Comparison of ENCODE assay signal across 8 cellular contexts in genomic region chr19:13034636-13035035, GRCh38. TPM values are rescaled to one million over a fixed set of nuclear protein-coding genes. Genes with fewer than 3 reads are reported as not detected.
DNase-seq lines count a peak whose midpoint lies in the region; ATAC-seq, FAIRE-seq and TF ChIP-seq lines count a peak whose summit lies in the region.

No MANE protein-coding gene starts in this region.

- H4K91ac ChIP-seq in mesenchymal stem cell (ENCODE audit: low read length) = no peak overlapping the region

- H3K27ac ChIP-seq in mammary epithelial cell (ENCODE audit: insufficient read depth, low read depth, low read length) = peak overlapping the region; percentile 97
- no peak overlapping the region for H3K27ac ChIP-seq in mesenchymal stem cell (ENCODE audit: low read length, poor library complexity, severe bottlenecking)
- H3K27ac ChIP-seq in temporal lobe (ENCODE audit: low read depth, low read length) = peak overlapping the region; percentile 100
- no peak overlapping the region for H3K27ac ChIP-seq in effector memory CD4-positive, alpha-beta T cell (ENCODE audit: insufficient read depth, low read length, poor library complexity, severe bottlenecking)

- H2AK5ac ChIP-seq in mesenchymal stem cell (ENCODE audit: low read length, severe bottlenecking) = no peak overlapping the region

- H3K18ac ChIP-seq in mesenchymal stem cell (ENCODE audit: low read depth in 1 of 2, low read length in 2 of 2) = no peak overlapping the region

- no peak overlapping the region for H3K14ac ChIP-seq in mesenchymal stem cell (ENCODE audit: low read length in 2 of 2)

- CTCF ChIA-PET in mammary epithelial cell (lab: Charles Lee; ENCODE audit: low non-redundant PET) = no interaction called here

- H4K8ac ChIP-seq in mesenchymal stem cell (ENCODE audit: low read length) = no peak overlapping the region

- dilution Hi-C loops in mammary epithelial cell (cut with HindIII; ENCODE audit: low sequenced_read_pairs) = no loop called here

- no peak overlapping the region for H2BK5ac ChIP-seq in mesenchymal stem cell (ENCODE audit: low read depth, low read length, poor library complexity, severe bottlenecking)

- no peak overlapping the region for H2BK12ac ChIP-seq in mesenchymal stem cell (ENCODE audit: low read length in 2 of 2)

- no peak overlapping the region for H3K4me3 ChIP-seq in mammary epithelial cell (replicated peaks in 1 of 3; ENCODE audit: insufficient read depth in 1 of 3, low read depth in 2 of 3, low read length in 3 of 3)
- H3K4me3 ChIP-seq in mesenchymal stem cell (ENCODE audit: insufficient read depth in 1 of 2, low read depth in 1 of 2, low read length in 2 of 2) = peak overlapping the region in 1 of 2 experiments; percentile 7
- H3K4me3 ChIP-seq in effector memory CD4-positive, alpha-beta T cell (ENCODE audit: insufficient read depth, low read depth, low read length, poor library complexity, severe bottlenecking) = no peak overlapping the region

- no peak overlapping the region for H3K4ac ChIP-seq in mesenchymal stem cell (ENCODE audit: low read depth in 1 of 2, low read length in 2 of 2)

- H2AFZ ChIP-seq in mammary epithelial cell (ENCODE audit: low read depth, low read length) = no peak overlapping the region
- no peak overlapping the region for H2AFZ ChIP-seq in mesenchymal stem cell (ENCODE audit: low read depth, low read length)

- H2BK120ac ChIP-seq in mesenchymal stem cell (ENCODE audit: low read depth, low read length) = no peak overlapping the region

- H3K27me3 ChIP-seq in mammary epithelial cell (ENCODE audit: insufficient read depth, low read length) (no peaks in the 10 kb centered on the region), mesenchymal stem cell (ENCODE audit: control insufficient read depth in 1 of 2, insufficient read depth in 1 of 2, low read length in 2 of 2) (peaks cover 0 to 12% of the 10 kb centered on the region in 2 experiments)
- H3K27me3 ChIP-seq in effector memory CD4-positive, alpha-beta T cell (replicated peaks; ENCODE audit: control insufficient read depth, insufficient read depth, low read length, poor library complexity, severe bottlenecking) = no peaks in the 10 kb centered on the region

- peaks cover 93% of the 10 kb centered on the region for H3K4me1 ChIP-seq in mammary epithelial cell (ENCODE audit: insufficient read depth, low read length)
- peaks cover 29% of the 10 kb centered on the region for H3K4me1 ChIP-seq in mesenchymal stem cell (ENCODE audit: control insufficient read depth, insufficient read depth, low read depth, low read length)
- H3K4me1 ChIP-seq in effector memory CD4-positive, alpha-beta T cell (ENCODE audit: control insufficient read depth, insufficient read depth, low read length, poor library complexity, severe bottlenecking) = no peaks in the 10 kb centered on the region

- H3K4me2 ChIP-seq in mammary epithelial cell (ENCODE audit: insufficient read depth, low read depth, low read length) (peak overlapping the region; percentile 25), mesenchymal stem cell (ENCODE audit: low read length, poor library complexity, severe bottlenecking) (no peak overlapping the region)

- H3K23ac ChIP-seq in mesenchymal stem cell (ENCODE audit: low read length in 2 of 2) = no peak overlapping the region

- WGBS in mammary epithelial cell (ENCODE audit: low coverage, missing lambda C conversion rate) = 53% methylated on average over 8 of the region's 8 CpGs
- WGBS in mesenchymal stem cell = 84% methylated on average over 8 of the region's 8 CpGs

- peaks cover 94% of the 10 kb centered on the region for H3K79me2 ChIP-seq in mammary epithelial cell (ENCODE audit: insufficient read depth, low read length)

- H3K79me1 ChIP-seq in mesenchymal stem cell (replicated peaks; ENCODE audit: low read length, poor library complexity, severe bottlenecking) = no peaks in the 10 kb centered on the region

- ATAC-seq in HG03571 (IDR thresholded peaks at IDR 0.05; ENCODE audit: unreplicated experiment) (no peak), HG03565 (IDR thresholded peaks at IDR 0.05; ENCODE audit: unreplicated experiment) (no peak)

- H3K9ac ChIP-seq in mammary epithelial cell (ENCODE audit: insufficient read depth, low read length) (peak overlapping the region; percentile 56), mesenchymal stem cell (ENCODE audit: low read length) (peak overlapping the region; percentile 99)

- in situ Hi-C loops in mammary epithelial cell (cut with MboI; ENCODE audit: low sequenced_read_pairs in 2 of 2) = loop anchor here in 1 of 2 donors (5.0 kb wide), 1 partner anchor 42 kb away; no protein-coding TSS in a partner anchor

- no peaks in the 10 kb centered on the region for H3K9me3 ChIP-seq in mammary epithelial cell (replicated peaks; ENCODE audit: insufficient read depth, low read length)
- no peaks in the 10 kb centered on the region for H3K9me3 ChIP-seq in mesenchymal stem cell (ENCODE audit: control insufficient read depth, low read length)
- no peaks in the 10 kb centered on the region for H3K9me3 ChIP-seq in effector memory CD4-positive, alpha-beta T cell (ENCODE audit: control insufficient read depth, low read length)

- DNase-seq in NCI-H69 (lab: John Stamatoyannopoulos, UW) = peak; percentile 53
- peak; percentile 49 for DNase-seq in mammary epithelial cell
- DNase-seq in mesenchymal stem cell = no peak
- DNase-seq in effector memory CD4-positive, alpha-beta T cell = no peak
- no peak for DNase-seq in urothelium cell line (ENCODE audit: low spot score)

- TF ChIP-seq CTCF in mammary epithelial cell (conservative IDR thresholded peaks at IDR 0.05 in 1 of 2, IDR thresholded peaks at IDR 0.05 in 1 of 2; ENCODE audit: extremely low read depth in 1 of 2, insufficient read depth in 1 of 2, low read depth in 1 of 2, low read length in 2 of 2) = no peak

- intact Hi-C loops in mammary epithelial cell (cut with micrococcal nuclease) = loop anchor here (1.0 to 5.0 kb wide), 4 partner anchors 27 to 147 kb away; partner anchors contain the start of genes IER2, KLF1 and STX10

- BruUV-seq in mammary epithelial cell (replicated peaks; lab: Mats Ljungman, UMichigan) = no TSS peak

- H3K36me3 ChIP-seq in mammary epithelial cell (ENCODE audit: insufficient read depth, low read length) = no peaks in the 10 kb centered on the region
- peaks cover 3 to 63% of the 10 kb centered on the region in 2 experiments for H3K36me3 ChIP-seq in mesenchymal stem cell (ENCODE audit: control insufficient read depth in 1 of 2, insufficient read depth in 2 of 2, low read depth in 1 of 2, low read length in 2 of 2)
- H3K36me3 ChIP-seq in effector memory CD4-positive, alpha-beta T cell (ENCODE audit: control insufficient read depth, insufficient read depth, low read length) = no peaks in the 10 kb centered on the region

- no peak overlapping the region for H2BK15ac ChIP-seq in mesenchymal stem cell (ENCODE audit: low read depth, poor library complexity, severe bottlenecking)

- FAIRE-seq in urothelium cell line (lab: Jason Lieb, UNC) = no peak

- no peaks in the 10 kb centered on the region for H4K20me1 ChIP-seq in mammary epithelial cell (ENCODE audit: insufficient read depth, low read length)

RNA-seq across cellular contexts. Expression of gene NFIX, which starts 39.4 kb away (rescaled TPM):
- 10 to 100 TPM; 43.2 to 76.1 TPM for total RNA-seq in mammary epithelial cell
- polyA plus RNA-seq in mammary epithelial cell = 24.5 TPM
- polyA minus RNA-seq in mammary epithelial cell = 215 TPM
- 4.6 TPM for polyA plus RNA-seq in mesenchymal stem cell (2013, experiment 1 of 2)
- polyA plus RNA-seq in mesenchymal stem cell (2013, experiment 2 of 2) = 4.6 TPM
- 185 TPM for total RNA-seq in temporal lobe

Comparison
In these comparisons a context has a peak if more than half of its experiments do, and no peak if none do; other contexts are left out.
1. DNase-seq: peak in NCI-H69 (single experiment) and mammary epithelial cell (single experiment); none in mesenchymal stem cell (single experiment), effector memory CD4-positive, alpha-beta T cell (0 of 3) and urothelium cell line (single experiment).
2. H3K27ac ChIP-seq: peak in mammary epithelial cell (single experiment) and temporal lobe (single experiment); none in mesenchymal stem cell (single experiment) and effector memory CD4-positive, alpha-beta T cell (single experiment).